ENCODE assay signal across 22 cellular contexts in the genomic region with DNA sequence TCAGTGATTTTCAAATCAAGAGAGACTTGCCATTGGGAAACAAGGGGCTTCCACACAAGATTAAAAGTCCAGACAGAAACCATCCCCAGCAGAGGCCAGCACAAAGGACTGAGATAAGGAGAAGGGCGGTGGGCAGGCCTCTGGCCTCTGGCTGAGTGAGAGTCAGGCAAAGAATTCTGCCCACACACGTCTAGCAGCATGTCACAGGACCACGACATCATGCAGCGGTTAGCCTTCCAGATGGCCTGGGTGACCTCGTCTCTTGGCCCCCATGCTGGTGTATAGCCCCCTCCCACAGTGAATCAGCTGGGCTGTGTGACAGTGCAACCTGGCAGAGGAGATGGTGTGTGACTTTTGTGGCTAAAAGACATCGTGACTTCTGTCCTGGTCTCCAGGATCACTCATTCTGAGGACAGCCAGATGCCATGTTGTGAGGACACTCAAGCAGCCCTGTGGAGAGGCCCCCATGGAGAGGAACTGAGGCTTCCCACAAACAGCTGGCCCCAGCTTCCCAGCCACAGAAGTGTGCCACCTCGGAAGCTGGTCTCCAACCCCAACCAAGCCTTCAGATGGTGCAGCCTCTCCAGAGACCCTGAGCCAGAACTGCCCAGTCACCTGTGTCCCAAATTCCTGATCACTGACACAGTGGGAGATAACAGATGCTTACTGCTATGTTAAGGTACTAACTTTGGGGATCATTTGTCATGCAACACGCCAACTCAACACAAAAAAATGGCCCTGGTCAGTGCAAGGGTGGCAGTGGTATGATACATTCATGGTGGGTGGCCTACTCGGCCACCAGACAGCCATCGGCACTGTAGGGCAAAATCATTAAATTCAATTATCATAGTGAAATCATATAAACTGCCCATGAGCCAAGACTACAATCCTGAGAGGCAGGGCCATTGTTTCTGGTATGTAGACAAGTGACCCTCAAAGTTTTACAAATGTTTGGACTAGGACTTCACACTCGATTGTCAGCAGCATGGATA.
DNase-seq lines count a peak whose midpoint lies in the region; ATAC-seq, FAIRE-seq and TF ChIP-seq lines count a peak whose summit lies in the region.
"Had no signal": no experiment of that assay in that cellular context is flagged by ENCODE, and none has a peak within 500 bp of the region (broad histone marks: within the 10 kb centered on the region; RNA-seq: fewer than 3 reads in every experiment).

No MANE protein-coding gene starts in this region.

- H3K9me3 ChIP-seq in PC-3 (ENCODE audit: low read length) = no peaks in the 10 kb centered on the region

- no TSS peak for BruUV-seq in PC-3 (replicated peaks; lab: Mats Ljungman, UMichigan)

- H3K9me2 ChIP-seq in PC-3 (replicated peaks; ENCODE audit: low read length) = no peaks in the 10 kb centered on the region

- TF ChIP-seq CTCF in PC-3 (conservative IDR thresholded peaks at IDR 0.05; ENCODE audit: low read depth, low read length) (no peak), bronchial epithelial cell (IDR thresholded peaks at IDR 0.05; ENCODE audit: insufficient read depth, low read length, severe bottlenecking) (no peak), mesothelial cell of epicardium (IDR thresholded peaks at IDR 0.05; ENCODE audit: unreplicated experiment) (no peak), type B pancreatic cell (conservative IDR thresholded peaks at IDR 0.05) (no peak)

- FAIRE-seq in bronchial epithelial cell (lab: Jason Lieb, UNC) = peak; percentile 52
- FAIRE-seq: GM12892, islet of Langerhans, K562 had no signal

- peaks cover 74% of the 10 kb centered on the region for H3K4me1 Mint-ChIP-seq in mesothelial cell of epicardium
- peaks cover 40% of the 10 kb centered on the region for H3K4me1 Mint-ChIP-seq in type B pancreatic cell (ENCODE audit: unreplicated experiment)
- H3K4me1 Mint-ChIP-seq: activated naive CD4-positive, alpha-beta T cell treated with anti-CD3 and anti-CD28 coated beads, Interleukin-2, amount 50 U/mL, for 24 hours had no signal

- H3K36me3 ChIP-seq in PC-3 (ENCODE audit: low read depth, low read length) (peaks cover 18% of the 10 kb centered on the region), bronchial epithelial cell (ENCODE audit: control insufficient read depth, insufficient read depth, low read length) (peaks cover 3% of the 10 kb centered on the region)

- no peaks in the 10 kb centered on the region for H3F3A ChIP-seq in PC-3 (ENCODE audit: low read length, unreplicated experiment)

- DNase-seq in PC-3 (peak; percentile 12), bronchial epithelial cell (ENCODE audit: low read depth) (no peak), mesothelial cell of epicardium (ENCODE audit: low spot score in 2 of 2, unreplicated experiment in 2 of 2) (no peak), type B pancreatic cell (ENCODE audit: extremely low spot score, unreplicated experiment) (no peak), NCI-H774 (lab: John Stamatoyannopoulos, UW) (no peak)
- DNase-seq: activated CD4-positive, alpha-beta memory T cell treated with anti-CD3 and anti-CD28 coated beads for 36 hours; activated T-cell treated with anti-CD3 and anti-CD28 coated beads, Interleukin-2, amount 50 U/mL, for 4 hours; Calu3; effector CD4-positive, alpha-beta T cell; heart left ventricle; midbrain; NCI-H2081; NCI-H526; stimulated activated CD4-positive, alpha-beta T cell treated with anti-CD3 and anti-CD28 coated beads, Interleukin-2, amount 100 ng/mL, for 24 hours had no signal

- H3K27me3 Mint-ChIP-seq in mesothelial cell of epicardium (ENCODE audit: low read depth) = no peaks in the 10 kb centered on the region
- no peaks in the 10 kb centered on the region for H3K27me3 Mint-ChIP-seq in type B pancreatic cell
- H3K27me3 Mint-ChIP-seq: activated CD4-positive, alpha-beta memory T cell treated with anti-CD3 and anti-CD28 coated beads for 36 hours; activated naive CD4-positive, alpha-beta T cell treated with anti-CD3 and anti-CD28 coated beads, Interleukin-2, amount 50 U/mL, for 24 hours had no signal

- peak overlapping the region; percentile 91 for H3K27ac Mint-ChIP-seq in mesothelial cell of epicardium
- peak overlapping the region; percentile 46 for H3K27ac Mint-ChIP-seq in type B pancreatic cell
- H3K27ac Mint-ChIP-seq: activated CD4-positive, alpha-beta memory T cell treated with anti-CD3 and anti-CD28 coated beads for 36 hours; activated naive CD4-positive, alpha-beta T cell treated with anti-CD3 and anti-CD28 coated beads, Interleukin-2, amount 50 U/mL, for 24 hours had no signal

- peaks cover 69% of the 10 kb centered on the region for H3K79me2 ChIP-seq in PC-3 (ENCODE audit: low read length)

- no peak overlapping the region for H3K27ac ChIP-seq in PC-3 (ENCODE audit: low read length)
- H3K27ac ChIP-seq: heart left ventricle, HL-60 had no signal

- intact Hi-C loops in PC-3 (cut with micrococcal nuclease) = no loop called here

- CTCF ChIA-PET in PC-3 (lab: Charles Lee) = no interaction called here

- POLR2A ChIA-PET in PC-3 (lab: Charles Lee; ENCODE audit: unreplicated experiment) = no interaction called here

- H3K9me3 Mint-ChIP-seq in mesothelial cell of epicardium (no peaks in the 10 kb centered on the region), type B pancreatic cell (no peaks in the 10 kb centered on the region)
- H3K9me3 Mint-ChIP-seq: activated CD4-positive, alpha-beta memory T cell treated with anti-CD3 and anti-CD28 coated beads for 36 hours; activated naive CD4-positive, alpha-beta T cell treated with anti-CD3 and anti-CD28 coated beads, Interleukin-2, amount 50 U/mL, for 24 hours; activated T-cell treated with anti-CD3 and anti-CD28 coated beads, Interleukin-2, amount 50 U/mL, for 4 hours had no signal

- H2AFZ ChIP-seq in PC-3 (ENCODE audit: low read length) = no peak overlapping the region

- H3K4me3 Mint-ChIP-seq in mesothelial cell of epicardium (no peak overlapping the region), type B pancreatic cell (no peak overlapping the region)
- H3K4me3 Mint-ChIP-seq: activated CD4-positive, alpha-beta memory T cell treated with anti-CD3 and anti-CD28 coated beads for 36 hours; activated naive CD4-positive, alpha-beta T cell treated with anti-CD3 and anti-CD28 coated beads, Interleukin-2, amount 50 U/mL, for 24 hours; activated T-cell treated with anti-CD3 and anti-CD28 coated beads, Interleukin-2, amount 50 U/mL, for 4 hours had no signal

- H3K36me3 Mint-ChIP-seq in mesothelial cell of epicardium (peaks cover 34% of the 10 kb centered on the region), type B pancreatic cell (peaks cover 29% of the 10 kb centered on the region)
- H3K36me3 Mint-ChIP-seq: activated CD4-positive, alpha-beta memory T cell treated with anti-CD3 and anti-CD28 coated beads for 36 hours; activated naive CD4-positive, alpha-beta T cell treated with anti-CD3 and anti-CD28 coated beads, Interleukin-2, amount 50 U/mL, for 24 hours had no signal

- H4K20me1 ChIP-seq in PC-3 (ENCODE audit: low read length) = no peaks in the 10 kb centered on the region

- H3K9ac ChIP-seq in PC-3 (ENCODE audit: low read length) = no peak overlapping the region

- ATAC-seq in PC-3 (no peak), HG02852 (IDR thresholded peaks at IDR 0.05; ENCODE audit: unreplicated experiment) (no peak), GM21825 (IDR thresholded peaks at IDR 0.05; ENCODE audit: unreplicated experiment) (no peak)
- ATAC-seq: activated T-cell treated with anti-CD3 and anti-CD28 coated beads, Interleukin-2, amount 50 U/mL, for 4 hours; K562; sciatic nerve had no signal

- H3K4me1 ChIP-seq in PC-3 (ENCODE audit: insufficient read depth, low read length) = peaks cover 20% of the 10 kb centered on the region

- H3K27me3 ChIP-seq in PC-3 (ENCODE audit: low read length) (no peaks in the 10 kb centered on the region), bronchial epithelial cell (ENCODE audit: control insufficient read depth, insufficient read depth, low read length) (no peaks in the 10 kb centered on the region)
- H3K27me3 ChIP-seq: heart left ventricle had no signal

- H3K4me2 ChIP-seq in PC-3 (ENCODE audit: low read length) = no peak overlapping the region

- H3K4me3 ChIP-seq in PC-3 (ENCODE audit: low read length) (no peak overlapping the region), bronchial epithelial cell (ENCODE audit: low read depth, low read length) (no peak overlapping the region)
- H3K4me3 ChIP-seq: heart left ventricle, K562 had no signal
